ENCODE assay signal across 10 cellular contexts in genomic region chr20:59040682-59041081, GRCh38. TPM values are rescaled to one million over a fixed set of nuclear protein-coding genes. Genes with fewer than 3 reads are reported as not detected.
A peak's percentile ranks its signal among the peaks of the same experiment; 100 is the strongest.
DNase-seq lines count a peak whose midpoint lies in the region; ATAC-seq and TF ChIP-seq lines count a peak whose summit lies in the region.
"Had no signal": no experiment of that assay in that cellular context is flagged by ENCODE, and none has a peak within 500 bp of the region (broad histone marks: within the 10 kb centered on the region; RNA-seq: fewer than 3 reads in every experiment).

No MANE protein-coding gene starts in this region.

- no peaks in the 10 kb centered on the region for H3K9me3 Mint-ChIP-seq in stimulated activated naive CD8-positive, alpha-beta T cell treated with anti-CD3 and anti-CD28 coated beads, Interleukin-15, Interleukin-2, amounts not matched to agents 100 ng/mL and 50 ng/mL, for 24 hours
- H3K9me3 Mint-ChIP-seq in activated B cell treated with CpG ODN at 0.5 μM for 24 hours, result no peaks in the 10 kb centered on the region
- H3K9me3 Mint-ChIP-seq in immature natural killer cell, result no peaks in the 10 kb centered on the region

- no peak for TF ChIP-seq CTCF in activated B cell treated with CpG ODN at 0.5 μM for 24 hours (IDR thresholded peaks at IDR 0.05)

- intact Hi-C loops in activated B cell treated with CpG ODN at 0.5 μM for 24 hours (cut with micrococcal nuclease), result no loop called here

- POLR2A ChIA-PET in activated B cell treated with CpG ODN at 0.5 μM for 24 hours (lab: Charles Lee), result interaction anchor here (3.8 to 6.2 kb wide), 2 partner anchors 8 to 36 kb away, joined by 20 to 64 read pairs; partner anchors contain the start of gene ATP5F1E

- CTCF ChIA-PET in activated B cell treated with CpG ODN at 0.5 μM for 24 hours (lab: Charles Lee), result no interaction called here

- peaks cover 56% of the 10 kb centered on the region for H3K36me3 Mint-ChIP-seq in stimulated activated naive CD8-positive, alpha-beta T cell treated with anti-CD3 and anti-CD28 coated beads, Interleukin-15, Interleukin-2, amounts not matched to agents 100 ng/mL and 50 ng/mL, for 24 hours (ENCODE audit: low read depth)
- peaks cover 45% of the 10 kb centered on the region for H3K36me3 Mint-ChIP-seq in activated B cell treated with CpG ODN at 0.5 μM for 24 hours (ENCODE audit: low read depth)
- peaks cover 3 to 18% (median 18%) of the 10 kb centered on the region in 3 donors for H3K36me3 Mint-ChIP-seq in immature natural killer cell

- no peaks in the 10 kb centered on the region for H3K27me3 Mint-ChIP-seq in stimulated activated naive CD8-positive, alpha-beta T cell treated with anti-CD3 and anti-CD28 coated beads, Interleukin-15, Interleukin-2, amounts not matched to agents 100 ng/mL and 50 ng/mL, for 24 hours
- H3K27me3 Mint-ChIP-seq in activated B cell treated with CpG ODN at 0.5 μM for 24 hours, result no peaks in the 10 kb centered on the region
- peaks cover 0 to 3% (median 3%) of the 10 kb centered on the region in 3 donors for H3K27me3 Mint-ChIP-seq in immature natural killer cell (ENCODE audit: low read depth in 3 of 3)

- H3K4me1 Mint-ChIP-seq in stimulated activated naive CD8-positive, alpha-beta T cell treated with anti-CD3 and anti-CD28 coated beads, Interleukin-15, Interleukin-2, amounts not matched to agents 100 ng/mL and 50 ng/mL, for 24 hours (ENCODE audit: low read depth), result peaks cover 77% of the 10 kb centered on the region
- H3K4me1 Mint-ChIP-seq in activated B cell treated with CpG ODN at 0.5 μM for 24 hours (peaks cover 52% of the 10 kb centered on the region), immature natural killer cell (peaks cover 38 to 48% of the 10 kb centered on the region in 2 donors)

- H3K4me3 Mint-ChIP-seq in stimulated activated naive CD8-positive, alpha-beta T cell treated with anti-CD3 and anti-CD28 coated beads, Interleukin-15, Interleukin-2, amounts not matched to agents 100 ng/mL and 50 ng/mL, for 24 hours, result peak overlapping the region; percentile 95
- H3K4me3 Mint-ChIP-seq in activated B cell treated with CpG ODN at 0.5 μM for 24 hours, result peak overlapping the region; percentile 95
- H3K4me3 Mint-ChIP-seq in immature natural killer cell, result peak overlapping the region; percentile 72 to 91 (median 83)

- no peak for ATAC-seq in stimulated activated naive CD8-positive, alpha-beta T cell treated with anti-CD3 and anti-CD28 coated beads, Interleukin-15, Interleukin-2, amounts not matched to agents 100 U/mL and 50 U/mL, for 24 hours
- ATAC-seq in activated B cell treated with CpG ODN at 0.5 μM for 24 hours (ENCODE audit: low read depth), result no peak
- ATAC-seq in GM18502 (IDR thresholded peaks at IDR 0.05; ENCODE audit: poor library complexity, unreplicated experiment), result no peak
- ATAC-seq in HG02763 (IDR thresholded peaks at IDR 0.05; ENCODE audit: unreplicated experiment), result no peak

- DNase-seq in stimulated activated naive CD8-positive, alpha-beta T cell treated with anti-CD3 and anti-CD28 coated beads, Interleukin-15, Interleukin-2, amounts not matched to agents 100 U/mL and 50 U/mL, for 24 hours, result no peak
- no peak for DNase-seq in activated B cell treated with CpG ODN at 0.5 μM for 24 hours
- DNase-seq in immature natural killer cell, result no peak
- DNase-seq in NCI-H2171 (lab: John Stamatoyannopoulos, UW), result no peak
- DNase-seq in NCI-H524 treated with DMSO at 0.1 percent for 48 hours (lab: John Stamatoyannopoulos, UW), result no peak
- DNase-seq: cortex of kidney; stimulated activated CD4-positive, alpha-beta T cell treated with anti-CD3 and anti-CD28 coated beads, Interleukin-15, amount 100 ng/mL, for 24 hours had no signal

- peak overlapping the region; percentile 85 for H3K27ac Mint-ChIP-seq in stimulated activated naive CD8-positive, alpha-beta T cell treated with anti-CD3 and anti-CD28 coated beads, Interleukin-15, Interleukin-2, amounts not matched to agents 100 ng/mL and 50 ng/mL, for 24 hours
- H3K27ac Mint-ChIP-seq in activated B cell treated with CpG ODN at 0.5 μM for 24 hours, result peak overlapping the region; percentile 61
- peak overlapping the region; percentile 1 to 82 (median 62) for H3K27ac Mint-ChIP-seq in immature natural killer cell

RNA-seq across cellular contexts. Expression of gene PRELID3B, which starts 1.9 kb away (rescaled TPM):
- 54.2 and 58.4 TPM in 2 replicates for total RNA-seq in activated B cell treated with CpG ODN at 0.5 μM for 24 hours
- 10 to 100 TPM; 31.5 to 43.3 (median 37.8) TPM for polyA plus RNA-seq in immature natural killer cell

RNA-seq across cellular contexts. Expression of gene ATP5F1E, which starts 8.5 kb away (rescaled TPM):
- 84.0 and 86.1 TPM in 2 replicates for total RNA-seq in activated B cell treated with CpG ODN at 0.5 μM for 24 hours
- polyA plus RNA-seq in immature natural killer cell, result 100 to 1,000 TPM in 1 of 3 donors, 10 to 100 TPM in 2; 43.3 to 138 (median 91.7) TPM

RNA-seq across cellular contexts. Expression of gene TUBB1, which starts 21.5 kb away (rescaled TPM):
- 0.05 and 0.09 TPM in 2 replicates for total RNA-seq in activated B cell treated with CpG ODN at 0.5 μM for 24 hours
- 10 to 100 TPM in 1 of 3 donors, 1 to 10 TPM in 2; 2.6 to 22.5 (median 4.3) TPM for polyA plus RNA-seq in immature natural killer cell

RNA-seq across cellular contexts. Expression of gene CTSZ, which starts 33.6 kb away (rescaled TPM):
- 262 and 278 TPM in 2 replicates for total RNA-seq in activated B cell treated with CpG ODN at 0.5 μM for 24 hours
- 10 to 100 TPM in 1 of 3 donors, 1 to 10 TPM in 2; 2.6 to 10.5 (median 5.8) TPM for polyA plus RNA-seq in immature natural killer cell

RNA-seq across cellular contexts. Expression of gene NELFCD, which starts 59.6 kb away (rescaled TPM):
- total RNA-seq in activated B cell treated with CpG ODN at 0.5 μM for 24 hours, result 97.2 and 107 TPM in 2 replicates
- 100 to 1,000 TPM in 1 of 3 donors, 10 to 100 TPM in 2; 67.1 to 104 (median 71.7) TPM for polyA plus RNA-seq in immature natural killer cell
